ENCODE assay signal across 17 cellular contexts in the genomic region with DNA sequence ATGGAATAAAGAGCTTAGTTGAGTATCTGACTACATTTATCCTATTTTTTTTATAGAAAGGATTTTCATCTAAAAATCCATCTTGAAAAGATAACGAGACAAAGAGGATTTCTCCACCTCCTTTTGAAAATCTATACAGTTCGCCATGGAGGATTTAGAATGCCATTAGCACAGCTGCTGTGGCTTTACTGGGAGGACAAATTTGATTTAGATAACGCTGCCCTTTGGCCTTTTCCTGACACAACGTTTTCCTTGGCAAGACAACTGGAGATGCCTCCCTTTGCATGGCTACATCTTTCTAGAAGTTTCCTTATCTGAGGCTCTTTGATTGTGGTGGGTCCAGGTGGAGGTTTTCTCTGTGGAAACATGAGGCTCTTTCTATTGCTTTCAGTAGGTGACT.
"Had no signal": no experiment of that assay in that cellular context is flagged by ENCODE, and none has a peak within 500 bp of the region (broad histone marks: within the 10 kb centered on the region; RNA-seq: fewer than 3 reads in every experiment).

No MANE protein-coding gene starts in this region.

- H3K4me3 ChIP-seq: lung, pancreas had no signal

- H3K27ac ChIP-seq: pancreas had no signal

- H3K27me3 ChIP-seq: pancreas had no signal

- H3K9me3 ChIP-seq: pancreas had no signal

- DNase-seq: activated CD4-positive, alpha-beta T cell treated with anti-CD3 and anti-CD28 coated beads, Interleukin-2, amount 50 U/mL, for 1 hour; activated naive CD8-positive, alpha-beta T cell treated with anti-CD3 and anti-CD28 coated beads, Interleukin-2, amount 10 ng/mL, durations not matched to agents 7 days and 5 days; anterior cingulate cortex; cerebellar nuclear complex; effector CD8-positive, alpha-beta T cell; foreskin melanocyte; head of caudate nucleus; immature natural killer cell; left cardiac atrium; midbrain; naive B cell; pancreas; stimulated activated CD4-positive, alpha-beta T cell treated with anti-CD3 and anti-CD28 coated beads, Interleukin-2, amount 100 ng/mL, for 48 hours; stimulated activated naive B cell treated with anti-CD40 and anti-IgM and Interleukin-4, amounts not matched to agents 10 μg/mL and 1 μg/mL and 100 μg/mL, for 72 hours; substantia nigra had no signal

- H3K36me3 ChIP-seq: pancreas had no signal

- ATAC-seq: activated CD4-positive, CD25-positive, alpha-beta regulatory T cell treated with anti-CD3 and anti-CD28 coated beads, Interleukin-2, amount 50 U/mL, for 24 hours; left cardiac atrium; pancreas; stimulated activated naive B cell treated with anti-CD40 and anti-IgM and Interleukin-4, amounts not matched to agents 10 μg/mL and 1 μg/mL and 100 μg/mL, for 72 hours had no signal

- H3K4me1 ChIP-seq: pancreas had no signal
